34 cellular contexts compared by ENCODE assay signal in genomic region chr11:109806205-109806604, GRCh38.
"Had no signal": no experiment of that assay in that cellular context is flagged by ENCODE, and none has a peak within 500 bp of the region (broad histone marks: within the 10 kb centered on the region; RNA-seq: fewer than 3 reads in every experiment).

No MANE protein-coding gene starts in this region.

- DNase-seq: Karpas-422, Kasumi-1, MG63, MM.1S, MV-4-11, NCI-H1048, NCI-H1092, NCI-H1092 treated with DMSO at 0.1 percent for 48 hours, NCI-H1105, NCI-H1105 treated with DMSO at 0.1 percent for 48 hours, NCI-H1417, NCI-H1417 treated with DMSO at 0.1 percent for 48 hours, NCI-H1436, NCI-H1436 treated with DMSO at 0.1 percent for 48 hours, NCI-H146, NCI-H1694, NCI-H1694 treated with DMSO at 0.1 percent for 48 hours, NCI-H187, NCI-H187 treated with DMSO at 0.1 percent for 48 hours, NCI-H1930, NCI-H2029, NCI-H2029 treated with DMSO at 0.1 percent for 48 hours, NCI-H2081, NCI-H2081 treated with DMSO at 0.1 percent for 48 hours, NCI-H2107, NCI-H2171, NCI-H2171 treated with DMSO at 0.1 percent for 48 hours, NCI-H2227 treated with DMSO at 0.1 percent for 48 hours, NCI-H226, NCI-H345, NCI-H446, NCI-H446 treated with DMSO at 0.1 percent for 48 hours, NCI-H510A had no signal

- H3K4me3 ChIP-seq: MG63 had no signal

- H3K9me3 ChIP-seq: MG63 had no signal

- H3K27ac ChIP-seq: KMS-11 had no signal

- H3K27me3 ChIP-seq: MG63 had no signal

- H3K36me3 ChIP-seq: MG63 had no signal

- H3K4me2 ChIP-seq: KMS-11 had no signal

- H3K9ac ChIP-seq: KMS-11 had no signal
